ENCODE assay signal across 10 cellular contexts in the genomic region with DNA sequence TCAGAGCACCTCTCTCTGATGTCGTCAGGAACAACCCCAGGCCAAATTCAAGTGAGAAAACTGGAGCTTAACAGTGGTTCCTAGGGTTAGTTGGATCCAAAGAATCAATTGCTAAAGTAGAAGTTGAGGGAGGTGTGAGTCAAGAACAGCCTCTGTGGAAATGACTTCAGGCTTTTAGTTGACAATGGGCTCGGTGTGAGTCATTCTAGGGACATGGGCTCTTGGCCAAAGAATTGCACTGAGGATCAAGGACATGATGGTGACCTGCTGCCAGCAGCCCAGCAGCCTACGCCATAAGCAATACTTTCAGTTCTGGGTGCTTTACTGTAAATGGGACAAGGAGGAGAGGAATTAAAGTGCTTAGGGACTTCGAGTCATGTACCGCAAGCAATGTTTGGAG. TPM values are rescaled to one million over a fixed set of nuclear protein-coding genes. Genes with fewer than 3 reads are reported as not detected.
DNase-seq lines count a peak whose midpoint lies in the region; ATAC-seq and TF ChIP-seq lines count a peak whose summit lies in the region.
"Had no signal": no experiment of that assay in that cellular context is flagged by ENCODE, and none has a peak within 500 bp of the region (broad histone marks: within the 10 kb centered on the region; RNA-seq: fewer than 3 reads in every experiment).

No MANE protein-coding gene starts in this region.

- DNase-seq in H4 (ENCODE audit: low spot score): peak; percentile 96
- DNase-seq in SW 1271 (lab: John Stamatoyannopoulos, UW): peak; percentile 44 to 66
- peak; percentile 25 for DNase-seq in glomerular visceral epithelial cell (ENCODE audit: extremely low spot score)
- no peak for DNase-seq in sciatic nerve (ENCODE audit: low spot score)
- no peak for DNase-seq in NCI-H2107 treated with DMSO at 0.1 percent for 48 hours (lab: John Stamatoyannopoulos, UW; ENCODE audit: unreplicated experiment)
- no peak for DNase-seq in GM23338 (ENCODE audit: low spot score)
- DNase-seq in NCI-H226: no peak
- DNase-seq: occipital lobe had no signal

- no peaks in the 10 kb centered on the region for H3F3A ChIP-seq in GM23338 (replicated peaks; ENCODE audit: low read depth)

- no peaks in the 10 kb centered on the region for H3K4me1 ChIP-seq in GM23338 (ENCODE audit: insufficient read depth)

- H3K27ac Mint-ChIP-seq in GM23338: no peak overlapping the region

- no peaks in the 10 kb centered on the region for H3K27me3 ChIP-seq in GM23338 (ENCODE audit: insufficient read depth)
- H3K27me3 ChIP-seq: foreskin keratinocyte had no signal

- H3K4me2 ChIP-seq in GM23338: no peak overlapping the region

- H3K4me3 ChIP-seq in GM23338: no peak overlapping the region

- H3K9me2 ChIP-seq in GM23338 (ENCODE audit: insufficient read depth): no peaks in the 10 kb centered on the region

- H3K27me3 Mint-ChIP-seq in GM23338 (ENCODE audit: insufficient read depth, low read depth, poor library complexity): no peaks in the 10 kb centered on the region

- ATAC-seq in sciatic nerve (peak; percentile 28), GM23338 (no peak), GM18873 (IDR thresholded peaks at IDR 0.05; ENCODE audit: low FRiP score, unreplicated experiment) (no peak)
- ATAC-seq: foreskin keratinocyte had no signal

- intact Hi-C loops in sciatic nerve (cut with DNase I): no loop called here

- no peaks in the 10 kb centered on the region for H4K20me1 ChIP-seq in GM23338 (replicated peaks; ENCODE audit: insufficient read depth)

- H2AFZ ChIP-seq in GM23338: no peak overlapping the region

- no peaks in the 10 kb centered on the region for H3K36me3 Mint-ChIP-seq in GM23338 (ENCODE audit: low read depth)

- no peaks in the 10 kb centered on the region for H3K79me2 ChIP-seq in GM23338 (replicated peaks; ENCODE audit: insufficient read depth)

- TF ChIP-seq CTCF in GM23338 (conservative IDR thresholded peaks at IDR 0.05; ENCODE audit: low read depth in 2 of 2): no peak

- H3K9me3 Mint-ChIP-seq in GM23338: no peaks in the 10 kb centered on the region

- H3K36me3 ChIP-seq in GM23338 (ENCODE audit: insufficient read depth): no peaks in the 10 kb centered on the region

- no peak overlapping the region for H3K4me3 Mint-ChIP-seq in GM23338

- no peaks in the 10 kb centered on the region for H3K4me1 Mint-ChIP-seq in GM23338

- no peak overlapping the region for H3K27ac ChIP-seq in GM23338 (ENCODE audit: low read depth)
- H3K27ac ChIP-seq: foreskin keratinocyte had no signal

TF ChIP-seq in GM23338, 12 proteins besides CTCF, POLR2A, EP300 and RAD21:
- TF ChIP-seq NANOG (IDR thresholded peaks at IDR 0.05; ENCODE audit: borderline replicate concordance): no peak
- no peak for TF ChIP-seq POLR2AphosphoS5 (IDR thresholded peaks at IDR 0.05; ENCODE audit: low read depth)
- TF ChIP-seq ZNF331 (CRISPR knock-in tag; IDR thresholded peaks at IDR 0.05; ENCODE audit: low read depth): no peak
- no peak for TF ChIP-seq CREB1 (CRISPR knock-in tag; IDR thresholded peaks at IDR 0.05; ENCODE audit: low read depth)
- TF ChIP-seq ZNF114 (CRISPR knock-in tag; IDR thresholded peaks at IDR 0.05): no peak

RNA-seq across cellular contexts. Expression of a gene that starts 32.1 kb away (rescaled TPM):
- 51.9 and 56.3 TPM in 2 replicates for total RNA-seq in H4 (2014; rRNA removed; shearing (Covaris generic))
- 29.8 TPM for total RNA-seq in sciatic nerve
- 29.6 and 38.1 TPM in 2 replicates for total RNA-seq in GM23338 (2014; rRNA removed; shearing (Covaris generic))
- 9.4 and 12.1 TPM in 2 replicates for polyA plus RNA-seq in GM23338 (2016; fragmentation: Nextera tagmentation; extraction: Ambion mirVana)

Comparison
In these comparisons a context has a peak if more than half of its experiments do, and no peak if none do; other contexts are left out.
1. DNase-seq: peak in H4 (single experiment), SW 1271 (2 of 2) and glomerular visceral epithelial cell (single experiment); none in sciatic nerve (single experiment), NCI-H2107 treated with DMSO at 0.1 percent for 48 hours (single experiment), GM23338 (single experiment) and NCI-H226 (single experiment).